In the genomic region with DNA sequence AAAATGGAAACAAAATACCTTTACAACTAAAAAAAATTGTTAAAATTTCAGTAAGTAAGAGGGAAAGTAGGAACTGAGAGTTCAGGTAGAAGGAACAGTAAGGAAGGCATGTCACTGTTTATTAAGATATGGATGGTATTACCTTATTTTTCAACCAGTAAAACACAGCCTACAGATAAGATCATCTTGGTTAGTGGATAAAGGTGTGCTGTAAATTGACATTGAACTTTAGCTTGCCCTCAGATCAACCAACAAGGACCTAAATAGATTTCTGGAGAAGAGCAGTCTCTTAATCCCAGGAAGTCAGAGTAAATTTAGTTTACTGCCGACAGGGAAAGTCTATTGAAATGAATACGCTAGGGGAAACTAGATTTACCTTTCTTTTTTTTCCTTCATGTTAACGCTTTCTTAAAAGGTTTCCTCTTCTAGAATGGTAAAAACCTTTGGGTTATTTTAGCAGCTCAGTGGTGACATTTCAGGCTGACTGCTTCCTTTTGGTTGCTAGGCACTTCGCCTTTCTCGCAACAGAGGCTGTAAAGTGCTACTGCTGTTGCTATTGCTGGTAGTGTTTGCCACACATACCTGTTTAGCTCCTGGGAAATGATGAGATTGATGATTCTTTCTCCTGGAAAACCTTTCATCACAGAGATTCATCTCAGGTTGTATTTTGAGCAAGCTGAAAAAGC, we compare ENCODE assay signal across 9 cellular contexts.
DNase-seq lines count a peak whose midpoint lies in the region; ATAC-seq lines count a peak whose summit lies in the region.
"Had no signal": no experiment of that assay in that cellular context is flagged by ENCODE, and none has a peak within 500 bp of the region (broad histone marks: within the 10 kb centered on the region; RNA-seq: fewer than 3 reads in every experiment).

No MANE protein-coding gene starts in this region.

- peak overlapping the region; percentile 75 for H3K27ac ChIP-seq in caudate nucleus (ENCODE audit: low read depth, low read length)
- H3K27ac ChIP-seq: HL-60 had no signal

- peak; percentile 90 for ATAC-seq in HG03342 (IDR thresholded peaks at IDR 0.05; ENCODE audit: unreplicated experiment)
- ATAC-seq in HG03520 (IDR thresholded peaks at IDR 0.05; ENCODE audit: unreplicated experiment), result no peak

- peak in 2 of 3 experiments; percentile 16 to 39 for DNase-seq in NCI-H1417 (lab: John Stamatoyannopoulos, UW)
- DNase-seq in NCI-H1417 treated with DMSO at 0.1 percent for 48 hours (lab: John Stamatoyannopoulos, UW), result no peak
- DNase-seq in caudate nucleus (lab: John Stamatoyannopoulos, UW), result peak in 19 of 61 donors; percentile 0 to 62 (median 9)
- peak; percentile 45 for DNase-seq in retina
- DNase-seq in COR-L47 (lab: John Stamatoyannopoulos, UW), result no peak
- DNase-seq in DMS79 treated with DMSO at 0.1 percent for 48 hours (lab: John Stamatoyannopoulos, UW), result no peak

Comparison
In these comparisons a context has a peak if more than half of its experiments do, and no peak if none do; other contexts are left out.
1. DNase-seq: peak in NCI-H1417 (2 of 3) and retina (single experiment); none in NCI-H1417 treated with DMSO at 0.1 percent for 48 hours (single experiment), COR-L47 (single experiment) and DMS79 treated with DMSO at 0.1 percent for 48 hours (single experiment).